Comparison of ENCODE assay signal across 1 cellular context in genomic region chr17:58252141-58252540, GRCh38.
A peak's percentile ranks its signal among the peaks of the same experiment; 100 is the strongest.
TF ChIP-seq lines count a peak whose summit lies in the region.

No MANE protein-coding gene starts in this region.

TF ChIP-seq in HepG2, 621 proteins besides CTCF, POLR2A, EP300 and RAD21:
- TF ChIP-seq PTBP1 (IDR thresholded peaks at IDR 0.05; ENCODE audit: low read depth, low read length, poor library complexity, severe bottlenecking) = peak; percentile 66
- no peak for TF ChIP-seq ZNF577 (CRISPR knock-in tag; IDR thresholded peaks at IDR 0.05; ENCODE audit: borderline replicate concordance, low read depth)
